11 cellular contexts compared by ENCODE assay signal in the genomic region with DNA sequence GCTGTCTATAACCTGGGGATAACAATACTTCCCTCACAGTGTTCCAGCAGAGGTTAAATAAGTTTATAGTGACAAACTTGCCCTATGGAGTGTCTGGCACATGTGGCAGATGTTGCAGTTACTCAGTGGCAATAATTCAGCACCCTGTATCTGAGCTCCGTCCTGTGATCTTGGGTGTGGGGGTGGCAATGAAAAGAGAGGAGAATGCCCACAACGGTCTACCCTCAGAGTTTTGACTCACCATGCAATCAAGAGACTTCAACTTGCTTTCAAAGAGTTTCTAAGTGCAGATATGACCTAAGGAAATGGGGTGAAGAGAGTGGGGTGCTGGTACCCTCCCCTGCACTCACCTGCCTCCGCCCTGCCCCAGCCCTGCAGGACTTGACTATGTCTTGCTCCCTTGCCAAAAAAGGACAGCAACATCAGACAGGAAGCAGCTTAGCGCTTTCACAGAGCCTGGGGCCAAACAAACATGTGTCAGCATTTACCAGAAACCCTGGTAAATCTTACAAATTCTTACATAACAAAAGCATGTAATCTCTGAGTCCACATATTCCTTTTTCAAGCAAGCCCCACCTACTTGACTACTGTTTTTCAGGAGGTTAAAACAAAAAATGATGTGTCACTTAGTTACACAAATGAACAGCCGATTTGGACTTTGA.
DNase-seq lines count a peak whose midpoint lies in the region; ATAC-seq and TF ChIP-seq lines count a peak whose summit lies in the region.
"Had no signal": no experiment of that assay in that cellular context is flagged by ENCODE, and none has a peak within 500 bp of the region (broad histone marks: within the 10 kb centered on the region; RNA-seq: fewer than 3 reads in every experiment).

No MANE protein-coding gene starts in this region.

- TF ChIP-seq CTCF in AG10803 (conservative IDR thresholded peaks at IDR 0.05; ENCODE audit: low read length): no peak

- ATAC-seq in HG02885 (IDR thresholded peaks at IDR 0.05; ENCODE audit: poor library complexity, unreplicated experiment) (no peak), GM18511 (IDR thresholded peaks at IDR 0.05; ENCODE audit: unreplicated experiment) (no peak)

- no peak overlapping the region for H3K4me2 ChIP-seq in mesendoderm (ENCODE audit: low read length)

- H3K18ac ChIP-seq in mesendoderm (ENCODE audit: low read length): peak overlapping the region; percentile 77

- WGBS in mesendoderm (ENCODE audit: extremely low coverage, insufficient coverage, low lambda C conversion rate): no CpG with 5 or more reads among the region's 5 CpGs

- H2BK5ac ChIP-seq in mesendoderm (ENCODE audit: low read length): peak overlapping the region; percentile 98

- H3K36me3 ChIP-seq in MG63: no peaks in the 10 kb centered on the region
- H3K36me3 ChIP-seq in mesendoderm (ENCODE audit: control insufficient read depth, insufficient read depth, low read length): no peaks in the 10 kb centered on the region

- peaks cover 22% of the 10 kb centered on the region for H3K4me1 ChIP-seq in mesendoderm (ENCODE audit: control insufficient read depth, low read depth, low read length)

- H3K4me1 Mint-ChIP-seq in dendritic cell treated with granulocyte-macrophage colony-stimulating factor and Interleukin-4, amounts not matched to agents 40 ng/mL and 50 ng/mL, for 4 days (ENCODE audit: low read depth): peaks cover 34% of the 10 kb centered on the region
- H3K4me1 Mint-ChIP-seq: naive B cell had no signal

- H3K9me3 ChIP-seq in MG63: no peaks in the 10 kb centered on the region

- DNase-seq in AG10803 (ENCODE audit: low read depth) (peak; percentile 97), MG63 (peak; percentile 81), mesendoderm (peak; percentile 94), NCI-H1092 treated with DMSO at 0.1 percent for 48 hours (lab: John Stamatoyannopoulos, UW) (no peak), NCI-H2107 (lab: John Stamatoyannopoulos, UW) (no peak)
- DNase-seq: naive B cell had no signal

- H2BK120ac ChIP-seq in mesendoderm (ENCODE audit: low read depth, low read length): peak overlapping the region; percentile 99

- peak overlapping the region; percentile 54 for H4K5ac ChIP-seq in mesendoderm (ENCODE audit: low read length)

- peak overlapping the region; percentile 62 for H3K9ac ChIP-seq in mesendoderm (ENCODE audit: low read length)

- no peaks in the 10 kb centered on the region for H3K36me3 Mint-ChIP-seq in dendritic cell treated with granulocyte-macrophage colony-stimulating factor and Interleukin-4, amounts not matched to agents 40 ng/mL and 50 ng/mL, for 4 days (ENCODE audit: low read depth)
- H3K36me3 Mint-ChIP-seq: activated naive CD8-positive, alpha-beta T cell; naive B cell had no signal

- peak overlapping the region; percentile 49 for H3K4ac ChIP-seq in mesendoderm (ENCODE audit: low read depth, low read length)

- peaks cover 8% of the 10 kb centered on the region for H3K27me3 Mint-ChIP-seq in dendritic cell treated with granulocyte-macrophage colony-stimulating factor and Interleukin-4, amounts not matched to agents 40 ng/mL and 50 ng/mL, for 4 days

- H3K79me2 ChIP-seq in mesendoderm (ENCODE audit: control insufficient read depth, insufficient read depth, low read length): no peaks in the 10 kb centered on the region

- H2BK15ac ChIP-seq in mesendoderm (replicated peaks; ENCODE audit: low read depth): no peak overlapping the region

- H4K8ac ChIP-seq in mesendoderm (ENCODE audit: low read depth, low read length): no peak overlapping the region

- peak overlapping the region; percentile 13 for H2AK5ac ChIP-seq in mesendoderm (ENCODE audit: low read length)

- peak overlapping the region; percentile 44 for H3K27ac Mint-ChIP-seq in dendritic cell treated with granulocyte-macrophage colony-stimulating factor and Interleukin-4, amounts not matched to agents 40 ng/mL and 50 ng/mL, for 4 days
- H3K27ac Mint-ChIP-seq: activated naive CD8-positive, alpha-beta T cell; stimulated activated naive CD8-positive, alpha-beta T cell treated with anti-CD3 and anti-CD28 coated beads, Interleukin-15, Interleukin-2, amounts not matched to agents 100 ng/mL and 50 ng/mL, for 24 hours had no signal

- H3K23ac ChIP-seq in mesendoderm (ENCODE audit: low read length): no peak overlapping the region

- peak overlapping the region; percentile 88 for H3K27ac ChIP-seq in mesendoderm (ENCODE audit: low read depth, low read length)

- no peak overlapping the region for H3K4me3 Mint-ChIP-seq in dendritic cell treated with granulocyte-macrophage colony-stimulating factor and Interleukin-4, amounts not matched to agents 40 ng/mL and 50 ng/mL, for 4 days
- H3K4me3 Mint-ChIP-seq: activated naive CD8-positive, alpha-beta T cell; naive B cell; stimulated activated naive CD8-positive, alpha-beta T cell treated with anti-CD3 and anti-CD28 coated beads, Interleukin-15, Interleukin-2, amounts not matched to agents 100 ng/mL and 50 ng/mL, for 24 hours had no signal

- intact Hi-C loops in dendritic cell treated with granulocyte-macrophage colony-stimulating factor and Interleukin-4, amounts not matched to agents 40 ng/mL and 50 ng/mL, for 4 days (cut with micrococcal nuclease): no loop called here

- H3K56ac ChIP-seq in mesendoderm (ENCODE audit: low read length): peak overlapping the region; percentile 86

- H3K27me3 ChIP-seq in MG63: no peaks in the 10 kb centered on the region
- no peaks in the 10 kb centered on the region for H3K27me3 ChIP-seq in mesendoderm (ENCODE audit: insufficient read depth, low read length, poor library complexity)

- no peaks in the 10 kb centered on the region for H3K79me1 ChIP-seq in mesendoderm (ENCODE audit: low read length)

- H3K4me3 ChIP-seq in AG10803 (ENCODE audit: low read length) (no peak overlapping the region), MG63 (no peak overlapping the region), mesendoderm (ENCODE audit: low read length) (no peak overlapping the region)

- no peaks in the 10 kb centered on the region for H3K9me3 Mint-ChIP-seq in dendritic cell treated with granulocyte-macrophage colony-stimulating factor and Interleukin-4, amounts not matched to agents 40 ng/mL and 50 ng/mL, for 4 days
- H3K9me3 Mint-ChIP-seq: stimulated activated naive CD8-positive, alpha-beta T cell treated with anti-CD3 and anti-CD28 coated beads, Interleukin-15, Interleukin-2, amounts not matched to agents 100 ng/mL and 50 ng/mL, for 24 hours had no signal

Comparison
In these comparisons a context has a peak if more than half of its experiments do, and no peak if none do; other contexts are left out.
1. DNase-seq: peak in AG10803 (single experiment), MG63 (single experiment) and mesendoderm (single experiment); none in NCI-H1092 treated with DMSO at 0.1 percent for 48 hours (single experiment) and NCI-H2107 (single experiment).